16 cellular contexts compared by ENCODE assay signal in genomic region chr5:52150501-52150900, GRCh38.
DNase-seq lines count a peak whose midpoint lies in the region; ATAC-seq and TF ChIP-seq lines count a peak whose summit lies in the region.
"Had no signal": no experiment of that assay in that cellular context is flagged by ENCODE, and none has a peak within 500 bp of the region (broad histone marks: within the 10 kb centered on the region; RNA-seq: fewer than 3 reads in every experiment).

No MANE protein-coding gene starts in this region.

- H3K27ac Mint-ChIP-seq in activated T-helper 17 cell treated with anti-CD3 and anti-CD28 coated beads, Interleukin-2, amount 50 U/mL, for 72 hours, result no peak overlapping the region
- H3K27ac Mint-ChIP-seq: CD14-positive monocyte, HFFc6 had no signal

- 17% methylated on average over 1 of the region's 1 CpG for WGBS in right lobe of liver (ENCODE audit: insufficient coverage, low coverage, low lambda C conversion rate, missing lambda C conversion rate)

- no peak overlapping the region for H3K4me3 Mint-ChIP-seq in activated T-helper 17 cell treated with anti-CD3 and anti-CD28 coated beads, Interleukin-2, amount 50 U/mL, for 72 hours
- H3K4me3 Mint-ChIP-seq: CD14-positive monocyte, HFFc6 had no signal

- H3K9me3 ChIP-seq in right lobe of liver, result no peaks in the 10 kb centered on the region
- H3K9me3 ChIP-seq: SK-N-SH had no signal

- H3K9me3 Mint-ChIP-seq in activated T-helper 17 cell treated with anti-CD3 and anti-CD28 coated beads, Interleukin-2, amount 50 U/mL, for 72 hours, result peaks cover 6% of the 10 kb centered on the region

- no peaks in the 10 kb centered on the region for H3K36me3 Mint-ChIP-seq in activated T-helper 17 cell treated with anti-CD3 and anti-CD28 coated beads, Interleukin-2, amount 50 U/mL, for 72 hours (ENCODE audit: low read depth)
- H3K36me3 Mint-ChIP-seq: CD14-positive monocyte had no signal

- no peaks in the 10 kb centered on the region for H3K36me3 ChIP-seq in right lobe of liver

- H3K27me3 Mint-ChIP-seq in activated T-helper 17 cell treated with anti-CD3 and anti-CD28 coated beads, Interleukin-2, amount 50 U/mL, for 72 hours, result no peaks in the 10 kb centered on the region

- H3K4me1 ChIP-seq in right lobe of liver, result peaks cover 0 to 8% (median 0%) of the 10 kb centered on the region in 4 donors

- no peak for TF ChIP-seq CTCF in right lobe of liver (IDR thresholded peaks at IDR 0.05)

- ATAC-seq in right lobe of liver (peak; percentile 99 to 100 (median 99)), GM21737 (IDR thresholded peaks at IDR 0.05; ENCODE audit: unreplicated experiment) (no peak), HG03565 (IDR thresholded peaks at IDR 0.05; ENCODE audit: unreplicated experiment) (no peak)
- ATAC-seq in activated T-helper 17 cell treated with anti-CD3 and anti-CD28 coated beads, Interleukin-2, amount 50 U/mL, for 72 hours (replicated peaks), result no peak

- no peaks in the 10 kb centered on the region for H3K4me1 Mint-ChIP-seq in activated T-helper 17 cell treated with anti-CD3 and anti-CD28 coated beads, Interleukin-2, amount 50 U/mL, for 72 hours
- H3K4me1 Mint-ChIP-seq: CD14-positive monocyte had no signal

- no peak overlapping the region for H3K4me3 ChIP-seq in right lobe of liver

- intact Hi-C loops in right lobe of liver (cut with DNase I), result no loop called here

- no peak for TF ChIP-seq POLR2A in right lobe of liver (IDR thresholded peaks at IDR 0.05)

- DNase-seq in HuH-7.5 (ENCODE audit: low spot score) (peak; percentile 7), NCI-H146 treated with DMSO at 0.1 percent for 48 hours (lab: John Stamatoyannopoulos, UW; ENCODE audit: unreplicated experiment) (peak; percentile 69), NCI-H774 (lab: John Stamatoyannopoulos, UW) (peak; percentile 74), right lobe of liver (peak in 1 of 3 donors; percentile 67)
- DNase-seq: ACHN, AML-193, DMS153, HFFc6, NCI-H1436 treated with DMSO at 0.1 percent for 48 hours, NCI-H446 treated with DMSO at 0.1 percent for 48 hours, Right ventricle myocardium superior, SK-N-SH had no signal

- H3K27ac ChIP-seq in right lobe of liver, result peak overlapping the region in 2 of 3 donors; percentile 4 to 31

- no peaks in the 10 kb centered on the region for H3K27me3 ChIP-seq in right lobe of liver

Comparison
In these comparisons a context has a peak if more than half of its experiments do, and no peak if none do; other contexts are left out.
1. ATAC-seq: peak in right lobe of liver (4 of 4); none in activated T-helper 17 cell treated with anti-CD3 and anti-CD28 coated beads, Interleukin-2, amount 50 U/mL, for 72 hours (single experiment), GM21737 (single experiment) and HG03565 (single experiment).